13 cellular contexts compared by ENCODE assay signal in the genomic region with DNA sequence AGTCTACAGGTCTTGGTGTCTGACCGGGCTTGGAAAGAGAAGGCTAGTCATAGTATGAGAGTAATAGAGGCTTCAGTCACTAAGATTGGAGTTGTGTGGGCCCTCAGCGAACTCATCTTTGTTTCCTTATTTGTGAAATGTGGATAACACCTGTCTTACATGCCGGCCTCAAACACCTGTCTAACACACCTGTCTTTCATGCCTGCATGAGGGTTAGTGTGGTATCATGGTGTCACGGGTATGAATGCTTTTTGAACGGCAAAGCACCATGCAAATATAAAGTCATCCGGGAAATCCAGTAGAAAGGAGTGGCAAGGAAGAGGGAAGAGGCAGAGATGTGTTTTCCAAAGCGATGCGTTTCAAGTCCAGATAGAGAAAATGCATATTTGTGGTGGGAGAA. TPM values are rescaled to one million over a fixed set of nuclear protein-coding genes. Genes with fewer than 3 reads are reported as not detected.
DNase-seq lines count a peak whose midpoint lies in the region; ATAC-seq and TF ChIP-seq lines count a peak whose summit lies in the region.
"Had no signal": no experiment of that assay in that cellular context is flagged by ENCODE, and none has a peak within 500 bp of the region (broad histone marks: within the 10 kb centered on the region; RNA-seq: fewer than 3 reads in every experiment).

No MANE protein-coding gene starts in this region.

- CTCF ChIA-PET in CD8-positive, alpha-beta T cell (lab: Charles Lee), result interaction anchor here (1.4 kb wide), 1 partner anchor 26 kb away, joined by 3 read pairs; no protein-coding TSS in a partner anchor
- CTCF ChIA-PET in naive thymus-derived CD4-positive, alpha-beta T cell (lab: Charles Lee), result no interaction called here

- H3K4me3 ChIP-seq in CD8-positive, alpha-beta T cell (ENCODE audit: low read depth, low read length), result no peak overlapping the region
- no peak overlapping the region for H3K4me3 ChIP-seq in naive thymus-derived CD4-positive, alpha-beta T cell (ENCODE audit: low read length)
- H3K4me3 ChIP-seq: body of pancreas, HAP-1 had no signal

- no peak for ATAC-seq in CD8-positive, alpha-beta T cell
- no peak for ATAC-seq in activated naive CD4-positive, alpha-beta T cell treated with anti-CD3 and anti-CD28 coated beads, Interleukin-2, amount 50 U/mL, for 72 hours
- no peak for ATAC-seq in naive thymus-derived CD4-positive, alpha-beta T cell
- no peak for ATAC-seq in HG03045 (IDR thresholded peaks at IDR 0.05; ENCODE audit: unreplicated experiment)
- ATAC-seq: body of pancreas, sciatic nerve had no signal

- POLR2A ChIA-PET in CD8-positive, alpha-beta T cell (lab: Charles Lee), result interaction anchor here (3.9 kb wide), 1 partner anchor 26 kb away, joined by 36 read pairs; a partner anchor contains a TSS
- POLR2A ChIA-PET in naive thymus-derived CD4-positive, alpha-beta T cell (lab: Charles Lee), result interaction anchor here (2.4 to 7.4 kb wide), 2 partner anchors 26 to 330 kb away, joined by 7 to 73 read pairs; a partner anchor contains a TSS

- no peaks in the 10 kb centered on the region for H3K36me3 ChIP-seq in CD8-positive, alpha-beta T cell (ENCODE audit: insufficient read depth, low read length)
- H3K36me3 ChIP-seq in naive thymus-derived CD4-positive, alpha-beta T cell (ENCODE audit: control insufficient read depth in 2 of 3, insufficient read depth in 3 of 3, low read length in 3 of 3), result no peaks in the 10 kb centered on the region
- H3K36me3 ChIP-seq: HAP-1 had no signal

- H3K4me1 Mint-ChIP-seq in CD8-positive, alpha-beta T cell (ENCODE audit: low read depth), result peaks cover 77% of the 10 kb centered on the region
- H3K4me1 Mint-ChIP-seq in HFFc6 (ENCODE audit: low read depth), result peaks cover 99% of the 10 kb centered on the region
- H3K4me1 Mint-ChIP-seq in naive thymus-derived CD4-positive, alpha-beta T cell, result peaks cover 37 to 95% (median 86%) of the 10 kb centered on the region in 7 donors

- H3K27ac Mint-ChIP-seq in CD8-positive, alpha-beta T cell, result peak overlapping the region; percentile 93
- peak overlapping the region; percentile 99 for H3K27ac Mint-ChIP-seq in HFFc6
- peak overlapping the region; percentile 2 to 98 for H3K27ac Mint-ChIP-seq in activated naive CD4-positive, alpha-beta T cell treated with anti-CD3 and anti-CD28 coated beads, Interleukin-2, amount 50 U/mL, for 72 hours
- H3K27ac Mint-ChIP-seq in naive thymus-derived CD4-positive, alpha-beta T cell, result peak overlapping the region; percentile 74 to 99 (median 99)
- H3K27ac Mint-ChIP-seq: CD14-positive monocyte had no signal

- H3K4me1 ChIP-seq in CD8-positive, alpha-beta T cell (ENCODE audit: insufficient read depth, low read length), result peaks cover 47% of the 10 kb centered on the region
- H3K4me1 ChIP-seq in naive thymus-derived CD4-positive, alpha-beta T cell (ENCODE audit: control insufficient read depth in 2 of 2, insufficient read depth in 2 of 2, low read length in 2 of 2), result peaks cover 11 to 63% of the 10 kb centered on the region in 2 donors
- H3K4me1 ChIP-seq: body of pancreas, HAP-1 had no signal

- H3K9me3 Mint-ChIP-seq in CD8-positive, alpha-beta T cell, result no peaks in the 10 kb centered on the region
- H3K9me3 Mint-ChIP-seq in HFFc6, result no peaks in the 10 kb centered on the region
- no peaks in the 10 kb centered on the region for H3K9me3 Mint-ChIP-seq in activated naive CD4-positive, alpha-beta T cell treated with anti-CD3 and anti-CD28 coated beads, Interleukin-2, amount 50 U/mL, for 72 hours
- peaks cover 0 to 4% (median 0%) of the 10 kb centered on the region in 11 donors for H3K9me3 Mint-ChIP-seq in naive thymus-derived CD4-positive, alpha-beta T cell

- H3K4me3 Mint-ChIP-seq in CD8-positive, alpha-beta T cell, result peak overlapping the region; percentile 56
- peak overlapping the region; percentile 59 for H3K4me3 Mint-ChIP-seq in HFFc6
- peak overlapping the region; percentile 5 to 87 (median 69) for H3K4me3 Mint-ChIP-seq in naive thymus-derived CD4-positive, alpha-beta T cell
- H3K4me3 Mint-ChIP-seq: CD14-positive monocyte, neural crest cell had no signal

- H3K27me3 Mint-ChIP-seq in CD8-positive, alpha-beta T cell (ENCODE audit: low read depth), result no peaks in the 10 kb centered on the region
- H3K27me3 Mint-ChIP-seq in HFFc6 (ENCODE audit: insufficient read depth), result peaks cover 12% of the 10 kb centered on the region
- no peaks in the 10 kb centered on the region for H3K27me3 Mint-ChIP-seq in naive thymus-derived CD4-positive, alpha-beta T cell

- H3K36me3 Mint-ChIP-seq in CD8-positive, alpha-beta T cell, result no peaks in the 10 kb centered on the region
- H3K36me3 Mint-ChIP-seq in HFFc6 (ENCODE audit: low read depth), result peaks cover 80% of the 10 kb centered on the region
- H3K36me3 Mint-ChIP-seq in activated naive CD4-positive, alpha-beta T cell treated with anti-CD3 and anti-CD28 coated beads, Interleukin-2, amount 50 U/mL, for 72 hours, result peaks cover 0 to 30% of the 10 kb centered on the region in 2 donors
- H3K36me3 Mint-ChIP-seq in naive thymus-derived CD4-positive, alpha-beta T cell, result peaks cover 0 to 26% (median 8%) of the 10 kb centered on the region in 5 donors
- H3K36me3 Mint-ChIP-seq: CD14-positive monocyte had no signal

- no peaks in the 10 kb centered on the region for H3K27me3 ChIP-seq in CD8-positive, alpha-beta T cell (ENCODE audit: insufficient read depth, low read length)
- H3K27me3 ChIP-seq in naive thymus-derived CD4-positive, alpha-beta T cell (ENCODE audit: control insufficient read depth in 2 of 2, insufficient read depth in 2 of 2, low read length in 2 of 2), result no peaks in the 10 kb centered on the region
- H3K27me3 ChIP-seq: body of pancreas had no signal

- peak overlapping the region; percentile 85 for H3K27ac ChIP-seq in CD8-positive, alpha-beta T cell (ENCODE audit: low read depth, low read length)
- H3K27ac ChIP-seq in naive thymus-derived CD4-positive, alpha-beta T cell (ENCODE audit: low read depth, low read length), result peak overlapping the region; percentile 77
- H3K27ac ChIP-seq: body of pancreas had no signal

- intact Hi-C loops in CD8-positive, alpha-beta T cell (cut with DNase I, micrococcal nuclease), result loop anchor here (1.0 to 2.0 kb wide), 2 partner anchors 24 to 25 kb away; a partner anchor contains a TSS
- intact Hi-C loops in naive thymus-derived CD4-positive, alpha-beta T cell (cut with micrococcal nuclease), result loop anchor here (1.0 to 10.0 kb wide), 5 partner anchors 52 to 1636 kb away; a partner anchor contains a TSS

- TF ChIP-seq CTCF in CD8-positive, alpha-beta T cell (IDR thresholded peaks at IDR 0.05), result no peak
- TF ChIP-seq CTCF in HFFc6 (IDR thresholded peaks at IDR 0.05), result no peak

- DNase-seq in CD8-positive, alpha-beta T cell, result no peak
- no peak for DNase-seq in HFFc6
- no peak for DNase-seq in activated naive CD4-positive, alpha-beta T cell treated with anti-CD3 and anti-CD28 coated beads, Interleukin-2, amount 50 U/mL, for 72 hours (ENCODE audit: low spot score in 2 of 2)
- no peak for DNase-seq in naive thymus-derived CD4-positive, alpha-beta T cell
- DNase-seq in GM03348 (ENCODE audit: low spot score), result no peak
- DNase-seq in KG1 (lab: John Stamatoyannopoulos, UW), result no peak
- DNase-seq: body of pancreas, NCI-H446 had no signal

- no peaks in the 10 kb centered on the region for H3K9me3 ChIP-seq in CD8-positive, alpha-beta T cell (ENCODE audit: low read length)
- H3K9me3 ChIP-seq in naive thymus-derived CD4-positive, alpha-beta T cell (ENCODE audit: control insufficient read depth in 2 of 3, low read length in 3 of 3), result no peaks in the 10 kb centered on the region
- H3K9me3 ChIP-seq: body of pancreas, HAP-1 had no signal

RNA-seq across cellular contexts. Expression of a gene that starts 25.5 kb away (rescaled TPM):
- total RNA-seq in CD8-positive, alpha-beta T cell, result 10 to 100 TPM in 1 of 2 experiments, 1 to 10 TPM in 1; 8.2 to 10.4 TPM
- 100 to 1,000 TPM in 2 of 6 experiments, 10 to 100 TPM in 4; 69.2 to 154 (median 80.5) TPM for total RNA-seq in HFFc6 (2021; fragmentation: NEBNext Ultra II Directional; extraction: Animal tissue kit (Norgen Biotek cat#: 25700))
- 1 to 10 TPM; 9.5 to 9.6 TPM for total RNA-seq in activated naive CD4-positive, alpha-beta T cell treated with anti-CD3 and anti-CD28 coated beads, Interleukin-2, amount 50 U/mL, for 72 hours
- 1 to 10 TPM; 5.2 to 9.6 (median 7.1) TPM for total RNA-seq in naive thymus-derived CD4-positive, alpha-beta T cell
- 1 to 10 TPM; 3.8 to 9.8 TPM for polyA plus RNA-seq in naive thymus-derived CD4-positive, alpha-beta T cell

Comparison
In these comparisons a context has a peak if more than half of its experiments do, and no peak if none do; other contexts are left out.
1. RNA of a gene that starts 25.5 kb away (total RNA-seq): 69.2 to 154 TPM in HFFc6; 8.2 to 10.4 TPM in CD8-positive, alpha-beta T cell, 9.5 to 9.6 TPM in activated naive CD4-positive, alpha-beta T cell treated with anti-CD3 and anti-CD28 coated beads, Interleukin-2, amount 50 U/mL, for 72 hours and 5.2 to 9.6 TPM in naive thymus-derived CD4-positive, alpha-beta T cell; every median in the first group is over 4 times any median in the second.
2. Peak in every context shown above with its lines, with median percentiles within 50 percentile points of each other: H3K27ac Mint-ChIP-seq and H3K4me3 Mint-ChIP-seq.